In genomic region chr1:44831516-44831915, GRCh38 we compare ENCODE assay signal across 25 cellular contexts. TPM values are rescaled to one million over a fixed set of nuclear protein-coding genes. Genes with fewer than 3 reads are reported as not detected.
DNase-seq lines count a peak whose midpoint lies in the region; ATAC-seq and TF ChIP-seq lines count a peak whose summit lies in the region.
"Had no signal": no experiment of that assay in that cellular context is flagged by ENCODE, and none has a peak within 500 bp of the region (broad histone marks: within the 10 kb centered on the region; RNA-seq: fewer than 3 reads in every experiment).

No MANE protein-coding gene starts in this region.

- no peaks in the 10 kb centered on the region for H3K79me2 ChIP-seq in SK-N-SH (ENCODE audit: insufficient read depth)

- H3K27me3 ChIP-seq in SK-N-SH (ENCODE audit: insufficient read depth) = no peaks in the 10 kb centered on the region
- H3K27me3 ChIP-seq in endodermal cell (ENCODE audit: control insufficient read depth, insufficient read depth, low read length, poor library complexity, severe bottlenecking) = no peaks in the 10 kb centered on the region
- no peaks in the 10 kb centered on the region for H3K27me3 ChIP-seq in upper lobe of left lung
- H3K27me3 ChIP-seq: breast epithelium, SJSA1, stomach, tibial nerve had no signal

- no peaks in the 10 kb centered on the region for H3K27me3 Mint-ChIP-seq in endodermal cell (ENCODE audit: insufficient read depth)
- H3K27me3 Mint-ChIP-seq: activated CD4-positive, alpha-beta memory T cell treated with anti-CD3 and anti-CD28 coated beads, Interleukin-2, amount 10 ng/mL, durations not matched to agents 7 days and 5 days had no signal

- POLR2A ChIA-PET in SK-N-SH (lab: Yijun Ruan, JAX) = interaction anchor here (0.9 kb wide), 1 partner anchor 118 kb away, joined by 3 read pairs; no protein-coding TSS in a partner anchor

- 77% methylated on average over 4 of the region's 9 CpGs for WGBS in SK-N-SH (ENCODE audit: low lambda C conversion rate)
- WGBS in endodermal cell (ENCODE audit: insufficient coverage in 1 of 2, insufficient read length in 1 of 2), 2 experiments = 74 to 82% methylated on average over 6 to 9 of the region's 9 CpGs
- WGBS in upper lobe of left lung, 2 donors = 19 to 53% methylated on average over 4 to 9 of the region's 9 CpGs

- DNase-seq in SK-N-SH = peak; percentile 31
- peak; percentile 29 for DNase-seq in NCI-H1105 treated with DMSO at 0.1 percent for 48 hours (lab: John Stamatoyannopoulos, UW)
- peak; percentile 52 for DNase-seq in endodermal cell
- DNase-seq in stimulated activated CD4-positive, alpha-beta T cell treated with anti-CD3 and anti-CD28 coated beads, Interleukin-4, amount 100 ng/mL, for 4 hours = no peak
- DNase-seq in NCI-H2196 (lab: John Stamatoyannopoulos, UW; ENCODE audit: unreplicated experiment) = no peak
- DNase-seq in upper lobe of left lung = no peak
- DNase-seq: activated CD4-positive, alpha-beta memory T cell treated with anti-CD3 and anti-CD28 coated beads, Interleukin-2, amount 10 ng/mL, durations not matched to agents 7 days and 5 days; C1 segment of cervical spinal cord; Caco-2; effector CD8-positive, alpha-beta T cell; kidney; midbrain; NCI-H146; RPMI8226; stomach had no signal

- CTCF ChIA-PET in SK-N-SH (lab: Yijun Ruan, JAX) = interaction anchor here (0.7 to 1.5 kb wide), 6 partner anchors 9 to 472 kb away, joined by 3 to 7 read pairs (median 4); partner anchors contain the start of genes EIF2B3, HECTD3, RNU5D-1 and UROD

- no peaks in the 10 kb centered on the region for H3K36me3 Mint-ChIP-seq in endodermal cell (ENCODE audit: low read depth)
- H3K36me3 Mint-ChIP-seq: activated naive CD4-positive, alpha-beta T cell treated with anti-CD3 and anti-CD28 coated beads, Interleukin-2, amount 50 U/mL, for 72 hours; naive thymus-derived CD8-positive, alpha-beta T cell had no signal

- no peaks in the 10 kb centered on the region for H3K9me3 Mint-ChIP-seq in endodermal cell
- H3K9me3 Mint-ChIP-seq: activated CD4-positive, alpha-beta memory T cell treated with anti-CD3 and anti-CD28 coated beads, Interleukin-2, amount 10 ng/mL, durations not matched to agents 7 days and 5 days; activated naive CD4-positive, alpha-beta T cell treated with anti-CD3 and anti-CD28 coated beads, Interleukin-2, amount 50 U/mL, for 72 hours; naive thymus-derived CD8-positive, alpha-beta T cell had no signal

- no peaks in the 10 kb centered on the region for H3F3A ChIP-seq in SK-N-SH (replicated peaks; ENCODE audit: insufficient read depth)

- ATAC-seq in SK-N-SH treated with all-trans-retinoic acid at 6 μM for 48 hours (no peak), upper lobe of left lung (ENCODE audit: low FRiP score in 2 of 2) (no peak)
- ATAC-seq: activated CD4-positive, CD25-positive, alpha-beta regulatory T cell treated with anti-CD3 and anti-CD28 coated beads, Interleukin-2, amount 50 U/mL, for 24 hours; activated naive CD4-positive, alpha-beta T cell treated with anti-CD3 and anti-CD28 coated beads, Interleukin-2, amount 50 U/mL, for 72 hours; naive thymus-derived CD8-positive, alpha-beta T cell had no signal

- H3K4me3 ChIP-seq in SK-N-SH (ENCODE audit: low read depth in 2 of 2, low read length in 1 of 2) = no peak overlapping the region
- no peak overlapping the region for H3K4me3 ChIP-seq in endodermal cell (ENCODE audit: low read length)
- H3K4me3 ChIP-seq in upper lobe of left lung = no peak overlapping the region
- H3K4me3 ChIP-seq: breast epithelium, SJSA1, stomach, tibial nerve had no signal

- no peak overlapping the region for H3K4me3 Mint-ChIP-seq in endodermal cell
- H3K4me3 Mint-ChIP-seq: activated CD4-positive, alpha-beta memory T cell treated with anti-CD3 and anti-CD28 coated beads, Interleukin-2, amount 10 ng/mL, durations not matched to agents 7 days and 5 days; naive thymus-derived CD8-positive, alpha-beta T cell had no signal

- no peak for TF ChIP-seq POLR2A in upper lobe of left lung (IDR thresholded peaks at IDR 0.05)

- no peak overlapping the region for H3K9ac ChIP-seq in SK-N-SH
- no peak overlapping the region for H3K9ac ChIP-seq in endodermal cell (ENCODE audit: extremely low read depth, low read length, poor library complexity, severe bottlenecking)

- no peak overlapping the region for H2AFZ ChIP-seq in SK-N-SH (ENCODE audit: low read depth)

- no peak overlapping the region for H3K27ac Mint-ChIP-seq in endodermal cell
- H3K27ac Mint-ChIP-seq: activated CD4-positive, alpha-beta memory T cell treated with anti-CD3 and anti-CD28 coated beads, Interleukin-2, amount 10 ng/mL, durations not matched to agents 7 days and 5 days had no signal

- no peaks in the 10 kb centered on the region for H3K9me2 ChIP-seq in SK-N-SH

- no peak for TF ChIP-seq EP300 in SK-N-SH (IDR thresholded peaks at IDR 0.05; ENCODE audit: borderline replicate concordance in 1 of 2, low read depth in 1 of 2, low read length in 1 of 2)
- no peak for TF ChIP-seq EP300 in upper lobe of left lung (IDR thresholded peaks at IDR 0.05)

- H3K9me3 ChIP-seq in SK-N-SH (no peaks in the 10 kb centered on the region), endodermal cell (ENCODE audit: control insufficient read depth, low read length) (no peaks in the 10 kb centered on the region), upper lobe of left lung (no peaks in the 10 kb centered on the region)
- H3K9me3 ChIP-seq: breast epithelium, Caco-2, SJSA1, stomach, tibial nerve had no signal

- H3K4me1 ChIP-seq in SK-N-SH (ENCODE audit: control insufficient read depth in 1 of 2, insufficient read depth in 2 of 2, low read depth in 1 of 2, low read length in 1 of 2) = peaks cover 0 to 2% of the 10 kb centered on the region in 2 experiments; a peak in 1 of 4 replicates
- H3K4me1 ChIP-seq in endodermal cell (ENCODE audit: control insufficient read depth, insufficient read depth, low read length) = no peaks in the 10 kb centered on the region
- H3K4me1 ChIP-seq in upper lobe of left lung = peaks cover 6 to 37% (median 9%) of the 10 kb centered on the region in 4 donors
- H3K4me1 ChIP-seq: breast epithelium, Caco-2 had no signal

- no peak for TF ChIP-seq CTCF in SK-N-SH (IDR thresholded peaks at IDR 0.05)
- no peak for TF ChIP-seq CTCF in endodermal cell (conservative IDR thresholded peaks at IDR 0.05)
- no peak for TF ChIP-seq CTCF in upper lobe of left lung (IDR thresholded peaks at IDR 0.05)

- H3K4me2 ChIP-seq in SK-N-SH = no peak overlapping the region

- H4K20me1 ChIP-seq in SK-N-SH (ENCODE audit: insufficient read depth) = no peaks in the 10 kb centered on the region

- TF ChIP-seq RAD21 in SK-N-SH (IDR thresholded peaks at IDR 0.05; ENCODE audit: low read length) = no peak

- no peaks in the 10 kb centered on the region for H3K36me3 ChIP-seq in SK-N-SH (replicated peaks in 1 of 2; ENCODE audit: control insufficient read depth in 1 of 2, insufficient read depth in 2 of 2, low read length in 1 of 2)
- no peaks in the 10 kb centered on the region for H3K36me3 ChIP-seq in endodermal cell (ENCODE audit: control insufficient read depth, insufficient read depth, low read length)
- H3K36me3 ChIP-seq in upper lobe of left lung = no peaks in the 10 kb centered on the region
- H3K36me3 ChIP-seq: breast epithelium, stomach had no signal

- peaks cover 14% of the 10 kb centered on the region for H3K4me1 Mint-ChIP-seq in endodermal cell

- no peak overlapping the region for H3K27ac ChIP-seq in SK-N-SH (ENCODE audit: low read depth in 2 of 2, low read length in 1 of 2)
- no peak overlapping the region for H3K27ac ChIP-seq in endodermal cell (ENCODE audit: low read depth, low read length)
- peak overlapping the region in 2 of 4 donors; percentile 11 to 18 for H3K27ac ChIP-seq in upper lobe of left lung
- H3K27ac ChIP-seq: breast epithelium, SJSA1, stomach had no signal

TF ChIP-seq in SK-N-SH, 30 proteins besides CTCF, POLR2A, EP300 and RAD21 (continues in another document):
- TF ChIP-seq FOXM1 (IDR thresholded peaks at IDR 0.05; ENCODE audit: low read depth) = no peak
- TF ChIP-seq ELF1 (IDR thresholded peaks at IDR 0.05) = no peak

TF ChIP-seq in SK-N-SH treated with all-trans-retinoic acid at 6 μM for 48 hours, 23 proteins besides CTCF, POLR2A, EP300 and RAD21 (continues in another document):
- TF ChIP-seq PPARA (CRISPR knock-in tag; IDR thresholded peaks at IDR 0.05; ENCODE audit: borderline replicate concordance) = no peak
- TF ChIP-seq RARB (CRISPR knock-in tag; IDR thresholded peaks at IDR 0.05) = no peak
- no peak for TF ChIP-seq BACH2 (CRISPR knock-in tag; IDR thresholded peaks at IDR 0.05; ENCODE audit: borderline replicate concordance)

RNA-seq across cellular contexts. Expression of gene PTCH2, which starts 11.5 kb away (rescaled TPM):
- polyA plus RNA-seq in SK-N-SH (2012; rRNA removed) = 1.0 and 1.2 TPM in 2 replicates
- 0.36 and 0.52 TPM in 2 replicates for polyA plus RNA-seq in SK-N-SH (2012; cell fraction: cytosol; rRNA removed)
- 6.3 and 9.0 TPM in 2 replicates for polyA plus RNA-seq in SK-N-SH (2012; cell fraction: nucleus; rRNA removed)
- total RNA-seq in endodermal cell (1 to 10 TPM; 1.5 to 1.6 TPM), upper lobe of left lung (1 to 10 TPM in 2 of 6 donors, under 1 TPM in 4; 0.30 to 1.4 (median 0.82) TPM)
- 5.8 TPM for polyA plus RNA-seq in endodermal cell (2013, experiment 1 of 2)
- polyA plus RNA-seq in endodermal cell (2013, experiment 2 of 2) = 9.9 TPM
- polyA plus RNA-seq: naive thymus-derived CD8-positive, alpha-beta T cell had no signal

RNA-seq across cellular contexts. Expression of gene BTBD19, which starts 23.2 kb away (rescaled TPM):
- 36.9 and 37.9 TPM in 2 replicates for polyA plus RNA-seq in SK-N-SH (2012; rRNA removed)
- polyA plus RNA-seq in SK-N-SH (2012; cell fraction: cytosol; rRNA removed) = 7.5 and 10.1 TPM in 2 replicates
- 265 and 277 TPM in 2 replicates for polyA plus RNA-seq in SK-N-SH (2012; cell fraction: nucleus; rRNA removed)
- 1 to 10 TPM; 7.4 to 7.9 TPM for total RNA-seq in endodermal cell
- 3.2 TPM for polyA plus RNA-seq in endodermal cell (2013, experiment 1 of 2)
- polyA plus RNA-seq in endodermal cell (2013, experiment 2 of 2) = 3.9 TPM
- total RNA-seq in upper lobe of left lung = 10 to 100 TPM in 4 of 6 donors, 1 to 10 TPM in 2; 5.1 to 63.9 (median 17.8) TPM

RNA-seq across cellular contexts. Expression of gene DYNLT4, which starts 24.4 kb away (rescaled TPM):
- polyA plus RNA-seq in SK-N-SH (2012; rRNA removed) = 0.37 and 0.61 TPM in 2 replicates
- 0.15 and 0.29 TPM in 2 replicates for polyA plus RNA-seq in SK-N-SH (2012; cell fraction: cytosol; rRNA removed)
- 1.4 and 3.2 TPM in 2 replicates for polyA plus RNA-seq in SK-N-SH (2012; cell fraction: nucleus; rRNA removed)
- under 1 TPM in 1 of 2 donors, not detected in 1; 0.64 TPM for total RNA-seq in endodermal cell
- polyA plus RNA-seq in endodermal cell (2013, experiment 1 of 2) = not detected
- not detected for polyA plus RNA-seq in endodermal cell (2013, experiment 2 of 2)
- total RNA-seq in upper lobe of left lung = 10 to 100 TPM in 4 of 6 donors, 1 to 10 TPM in 2; 1.2 to 38.8 (median 10.9) TPM
- total RNA-seq: Caco-2, Daoy, fibroblast of villous mesenchyme, SJSA1 had no signal

RNA-seq across cellular contexts. Expression of gene PLK3, which starts 31.3 kb away (rescaled TPM):
- polyA plus RNA-seq in SK-N-SH (2012; rRNA removed) = 68.3 and 82.8 TPM in 2 replicates
- polyA plus RNA-seq in SK-N-SH (2012; cell fraction: cytosol; rRNA removed) = 26.5 and 37.1 TPM in 2 replicates
- polyA plus RNA-seq in SK-N-SH (2012; cell fraction: nucleus; rRNA removed) = 295 and 317 TPM in 2 replicates
- total RNA-seq in endodermal cell (1 to 10 TPM; 3.3 to 9.0 TPM), upper lobe of left lung (10 to 100 TPM; 24.9 to 72.4 (median 49.6) TPM)
- 27.1 TPM for polyA plus RNA-seq in endodermal cell (2013, experiment 1 of 2)
- polyA plus RNA-seq in endodermal cell (2013, experiment 2 of 2) = 21.7 TPM

RNA-seq across cellular contexts. Expression of gene BEST4, which starts 43.5 kb away (rescaled TPM):
- 0.08 and 0.12 TPM in 2 replicates for polyA plus RNA-seq in SK-N-SH (2012; rRNA removed)
- 0.01 and 0.06 TPM in 2 replicates for polyA plus RNA-seq in SK-N-SH (2012; cell fraction: cytosol; rRNA removed)
- 0.89 and 1.4 TPM in 2 replicates for polyA plus RNA-seq in SK-N-SH (2012; cell fraction: nucleus; rRNA removed)
- total RNA-seq in endodermal cell (1 to 10 TPM; 1.6 to 2.3 TPM), upper lobe of left lung (1 to 10 TPM in 3 of 6 donors, under 1 TPM in 3; 0.30 to 9.1 (median 0.81) TPM)
- 0.89 TPM for polyA plus RNA-seq in endodermal cell (2013, experiment 1 of 2)
- polyA plus RNA-seq in endodermal cell (2013, experiment 2 of 2) = 0.99 TPM
- total RNA-seq: Caco-2, Daoy, fibroblast of villous mesenchyme, SJSA1 had no signal
- polyA plus RNA-seq: liver had no signal

Comparison
In these comparisons a context has a peak if more than half of its experiments do, and no peak if none do; other contexts are left out.
1. DNase-seq: peak in SK-N-SH (single experiment), NCI-H1105 treated with DMSO at 0.1 percent for 48 hours (single experiment) and endodermal cell (single experiment); none in stimulated activated CD4-positive, alpha-beta T cell treated with anti-CD3 and anti-CD28 coated beads, Interleukin-4, amount 100 ng/mL, for 4 hours (0 of 2), NCI-H2196 (single experiment) and upper lobe of left lung (0 of 2).